Comparison of ENCODE assay signal across 21 cellular contexts in the genomic region with DNA sequence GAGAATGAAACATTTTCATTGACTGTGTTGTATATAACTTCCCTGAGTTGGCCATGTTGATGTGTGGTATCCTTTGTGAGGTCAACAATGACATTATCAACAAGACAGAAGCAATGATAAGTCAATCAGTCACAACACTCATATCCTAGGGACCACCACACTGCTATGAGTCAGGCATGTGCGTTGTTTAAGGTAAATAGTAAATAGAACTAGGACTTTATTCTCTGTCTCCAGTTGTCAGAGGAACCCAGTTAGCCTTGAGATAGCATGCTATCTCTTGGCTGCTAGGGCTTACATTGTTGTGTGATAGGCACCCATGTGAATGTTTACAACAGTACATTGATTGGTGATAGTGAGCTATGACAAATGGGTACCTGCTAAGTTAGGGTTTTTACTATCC.
"Had no signal": no experiment of that assay in that cellular context is flagged by ENCODE, and none has a peak within 500 bp of the region (broad histone marks: within the 10 kb centered on the region; RNA-seq: fewer than 3 reads in every experiment).

No MANE protein-coding gene starts in this region.

- H3K9me3 Mint-ChIP-seq: activated B cell treated with CpG ODN at 0.5 μM for 24 hours; activated naive CD4-positive, alpha-beta T cell treated with anti-CD3 and anti-CD28 coated beads for 36 hours; activated T-helper 2 cell treated with anti-CD3 and anti-CD28 coated beads, Interferon-gamma antibody, Interleukin-2, Interleukin-4, amounts not matched to agents 10 μg/mL and 5 μg/mL and 100 μg/mL, durations not matched to agents 14 hours and 24 hours and 36 hours; nephron; T-helper 1 cell treated with Interleukin-12 subunit alpha and Interleukin-12 subunit beta and Interleukin-4 antibody, amounts not matched to agents 30 μg/mL and 1 μg/mL, for 36 hours had no signal

- H3K9me3 ChIP-seq: right atrium auricular region, suprapubic skin had no signal

- H3K36me3 ChIP-seq: right atrium auricular region, suprapubic skin had no signal

- H3K27me3 ChIP-seq: right atrium auricular region, suprapubic skin had no signal

- H3K4me3 ChIP-seq: right atrium auricular region, suprapubic skin had no signal

- FAIRE-seq: astrocyte, colon, endometrium, TTC549 had no signal

- H3K4me3 Mint-ChIP-seq: activated B cell treated with CpG ODN at 0.5 μM for 24 hours; activated naive CD4-positive, alpha-beta T cell treated with anti-CD3 and anti-CD28 coated beads for 36 hours; nephron; T-helper 1 cell treated with Interleukin-12 subunit alpha and Interleukin-12 subunit beta and Interleukin-4 antibody, amounts not matched to agents 30 μg/mL and 1 μg/mL, for 36 hours had no signal

- H3K27ac ChIP-seq: right atrium auricular region, suprapubic skin had no signal

- ATAC-seq: SK-N-SH treated with all-trans-retinoic acid at 6 μM for 48 hours had no signal

- H3K27ac Mint-ChIP-seq: activated B cell treated with CpG ODN at 0.5 μM for 24 hours; activated naive CD4-positive, alpha-beta T cell treated with anti-CD3 and anti-CD28 coated beads for 36 hours; activated T-helper 2 cell treated with anti-CD3 and anti-CD28 coated beads, Interferon-gamma antibody, Interleukin-2, Interleukin-4, amounts not matched to agents 10 μg/mL and 5 μg/mL and 100 μg/mL, durations not matched to agents 14 hours and 24 hours and 36 hours; nephron; T-helper 1 cell treated with Interleukin-12 subunit alpha and Interleukin-12 subunit beta and Interleukin-4 antibody, amounts not matched to agents 30 μg/mL and 1 μg/mL, for 36 hours had no signal

- H3K27me3 Mint-ChIP-seq: activated B cell treated with CpG ODN at 0.5 μM for 24 hours had no signal

- DNase-seq: activated B cell treated with CpG ODN at 0.5 μM for 24 hours; activated CD4-positive, alpha-beta T cell treated with anti-CD3 and anti-CD28 coated beads, Interleukin-2, amount 50 U/mL, for 1 hour; foreskin fibroblast; glutamatergic neuron; kidney glomerular epithelial cell; mesenchymal stem cell; occipital lobe; stimulated activated CD4-positive, alpha-beta T cell treated with anti-CD3 and anti-CD28 coated beads, Interleukin-4, amount 100 ng/mL, for 24 hours; stimulated activated naive CD4-positive, alpha-beta T cell treated with Interleukin-2 at 50 U/mL for 16 hours; trophoblast cell had no signal
